8 cellular contexts compared by ENCODE assay signal in the genomic region with DNA sequence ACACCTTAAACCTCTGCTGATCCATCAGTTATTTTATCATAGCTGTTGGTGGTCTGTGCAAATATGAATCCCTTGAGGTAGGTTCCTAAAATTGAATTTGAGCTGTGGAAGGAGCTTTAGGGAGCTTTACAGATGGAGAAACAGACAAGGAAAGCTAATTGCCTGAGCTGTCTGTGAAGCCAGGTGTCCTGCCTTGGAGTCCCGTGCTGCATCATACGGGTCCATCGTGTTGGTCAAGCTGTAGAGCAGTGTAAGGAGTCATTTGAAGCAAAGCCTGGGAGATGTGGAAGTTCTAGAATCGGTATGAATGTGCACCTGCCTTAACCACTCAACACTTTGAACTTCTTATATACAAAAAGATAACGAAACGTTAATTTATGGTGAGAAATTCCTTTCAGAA. TPM values are rescaled to one million over a fixed set of nuclear protein-coding genes. Genes with fewer than 3 reads are reported as not detected.
DNase-seq lines count a peak whose midpoint lies in the region; ATAC-seq and TF ChIP-seq lines count a peak whose summit lies in the region.

No MANE protein-coding gene starts in this region.

- no peak for ATAC-seq in HG03469 (IDR thresholded peaks at IDR 0.05; ENCODE audit: unreplicated experiment)
- no peak for ATAC-seq in HG03342 (IDR thresholded peaks at IDR 0.05; ENCODE audit: unreplicated experiment)

- no peaks in the 10 kb centered on the region for H3K9me3 ChIP-seq in CD4-positive, alpha-beta memory T cell (ENCODE audit: control insufficient read depth in 1 of 2, low read length in 2 of 2)

- H3K4me1 ChIP-seq in CD4-positive, alpha-beta memory T cell (ENCODE audit: insufficient read depth, low read length) = peaks cover 23% of the 10 kb centered on the region

- peaks cover 11 to 25% of the 10 kb centered on the region in 2 donors for H3K36me3 Mint-ChIP-seq in CD4-positive, alpha-beta memory T cell
- H3K36me3 Mint-ChIP-seq in chondrocyte (ENCODE audit: low read depth) (no peaks in the 10 kb centered on the region), nephron (ENCODE audit: low read depth) (peaks cover 13% of the 10 kb centered on the region)

- TF ChIP-seq CTCF in chondrocyte (IDR thresholded peaks at IDR 0.05) = no peak
- TF ChIP-seq CTCF in nephron (IDR thresholded peaks at IDR 0.05; ENCODE audit: unreplicated experiment in 3 of 3) = no peak

- no peaks in the 10 kb centered on the region for H3K27me3 Mint-ChIP-seq in CD4-positive, alpha-beta memory T cell
- no peaks in the 10 kb centered on the region for H3K27me3 Mint-ChIP-seq in chondrocyte (ENCODE audit: low read depth)
- H3K27me3 Mint-ChIP-seq in nephron (ENCODE audit: low read depth) = peaks cover 4% of the 10 kb centered on the region

- peak overlapping the region; percentile 87 to 97 (median 96) for H3K27ac Mint-ChIP-seq in CD4-positive, alpha-beta memory T cell
- no peak overlapping the region for H3K27ac Mint-ChIP-seq in chondrocyte (ENCODE audit: unreplicated experiment)
- H3K27ac Mint-ChIP-seq in nephron = peak overlapping the region; percentile 38 to 94 (median 63)

- CTCF ChIA-PET in CD4-positive, alpha-beta memory T cell (lab: Charles Lee; ENCODE audit: partially characterized antibody) = interaction anchor here (1.5 to 2.2 kb wide), 3 partner anchors 53 to 68 kb away, joined by 10 to 18 read pairs (median 11); a partner anchor contains a TSS

- POLR2A ChIA-PET in CD4-positive, alpha-beta memory T cell (lab: Charles Lee; ENCODE audit: partially characterized antibody) = interaction anchor here (1.1 to 1.9 kb wide), 5 partner anchors 51 to 246 kb away, joined by 3 to 19 read pairs (median 5); a partner anchor contains a TSS

- H3K4me3 ChIP-seq in CD4-positive, alpha-beta memory T cell (ENCODE audit: low read length in 2 of 2) = peak overlapping the region; percentile 67 to 99

- no peaks in the 10 kb centered on the region for H3K27me3 ChIP-seq in CD4-positive, alpha-beta memory T cell (ENCODE audit: insufficient read depth, low read length)

- H3K9me3 Mint-ChIP-seq in CD4-positive, alpha-beta memory T cell = peaks cover 0 to 3% (median 0%) of the 10 kb centered on the region in 8 donors
- H3K9me3 Mint-ChIP-seq in chondrocyte (ENCODE audit: low read depth) (no peaks in the 10 kb centered on the region), nephron (no peaks in the 10 kb centered on the region)

- peak overlapping the region; percentile 92 to 97 (median 93) for H3K4me3 Mint-ChIP-seq in CD4-positive, alpha-beta memory T cell
- H3K4me3 Mint-ChIP-seq in chondrocyte (ENCODE audit: unreplicated experiment) (peak overlapping the region; percentile 79), nephron (peak overlapping the region; percentile 84 to 89 (median 89))

- H3K36me3 ChIP-seq in CD4-positive, alpha-beta memory T cell (ENCODE audit: insufficient read depth, low read length) = no peaks in the 10 kb centered on the region

- DNase-seq in CD4-positive, alpha-beta memory T cell = no peak
- peak; percentile 12 for DNase-seq in M059J (ENCODE audit: low read depth)
- DNase-seq in chondrocyte (ENCODE audit: low spot score) = no peak
- DNase-seq in DMS153 (lab: John Stamatoyannopoulos, UW) = no peak
- no peak for DNase-seq in OCI-M2 (lab: John Stamatoyannopoulos, UW; ENCODE audit: unreplicated experiment)

- peaks cover 28 to 67% (median 36%) of the 10 kb centered on the region in 4 donors for H3K4me1 Mint-ChIP-seq in CD4-positive, alpha-beta memory T cell
- H3K4me1 Mint-ChIP-seq in chondrocyte (ENCODE audit: low read depth) (peaks cover 19% of the 10 kb centered on the region), nephron (peaks cover 24% of the 10 kb centered on the region)

- intact Hi-C loops in CD4-positive, alpha-beta memory T cell (cut with micrococcal nuclease) = loop anchor here (5.0 kb wide), 1 partner anchor 80 kb away; a partner anchor contains a TSS

- peak overlapping the region; percentile 92 for H3K27ac ChIP-seq in CD4-positive, alpha-beta memory T cell (ENCODE audit: low read depth, low read length)

RNA-seq across cellular contexts. Expression of a gene that starts 1.0 kb away (rescaled TPM):
- 10 to 100 TPM; 26.4 to 27.3 TPM for total RNA-seq in CD4-positive, alpha-beta memory T cell
- 10 to 100 TPM in 1 of 2 donors, 1 to 10 TPM in 1; 7.8 to 13.7 TPM for polyA plus RNA-seq in CD4-positive, alpha-beta memory T cell
- 47.8 and 62.9 TPM in 2 replicates for total RNA-seq in M059J (2014; rRNA removed; shearing (Covaris generic))
- total RNA-seq in chondrocyte = 5.7 to 19.0 TPM (median 6.2 TPM) in 3 replicates

RNA-seq across cellular contexts. Expression of a gene that starts 51.9 kb away (rescaled TPM):
- total RNA-seq in CD4-positive, alpha-beta memory T cell = under 1 TPM; 0.55 to 0.67 TPM
- not detected for polyA plus RNA-seq in CD4-positive, alpha-beta memory T cell
- 0.07 and 1.6 TPM in 2 replicates for total RNA-seq in M059J (2014; rRNA removed; shearing (Covaris generic))
- 7.3 to 12.8 TPM (median 12.6 TPM) in 3 replicates for total RNA-seq in chondrocyte
